ENCODE assay signal across 8 cellular contexts in genomic region chr4:56424697-56425514, GRCh38. TPM values are rescaled to one million over a fixed set of nuclear protein-coding genes. Genes with fewer than 3 reads are reported as not detected.
DNase-seq lines count a peak whose midpoint lies in the region; ATAC-seq, FAIRE-seq and TF ChIP-seq lines count a peak whose summit lies in the region.

No MANE protein-coding gene starts in this region.

- peak; percentile 19 for DNase-seq in activated naive CD4-positive, alpha-beta T cell treated with anti-CD3 and anti-CD28 coated beads, Interleukin-2, amount 50 U/mL, for 16 hours
- DNase-seq in right cardiac atrium, result no peak
- peak; percentile 84 for DNase-seq in superior temporal gyrus (ENCODE audit: extremely low spot score)
- DNase-seq in GM19238 (ENCODE audit: insufficient read length, low spot score), result no peak
- DNase-seq in NCI-H345 (lab: John Stamatoyannopoulos, UW), result no peak

- H3K27me3 ChIP-seq in right cardiac atrium (ENCODE audit: control insufficient read depth, insufficient read depth), result no peaks in the 10 kb centered on the region

- no peak overlapping the region for H3K27ac ChIP-seq in right cardiac atrium (ENCODE audit: low read length)

- peak; percentile 67 for TF ChIP-seq CTCF in LNCAP (IDR thresholded peaks at IDR 0.05)

- peak overlapping the region; percentile 48 for H3K4me3 ChIP-seq in right cardiac atrium (ENCODE audit: low read length)

- H3K9me3 ChIP-seq in right cardiac atrium (ENCODE audit: control insufficient read depth, low read length), result no peaks in the 10 kb centered on the region

- 47% methylated on average over 5 of the region's 5 CpGs for WGBS in right cardiac atrium

- ATAC-seq in right cardiac atrium (no peak), HG03439 (IDR thresholded peaks at IDR 0.05; ENCODE audit: unreplicated experiment) (no peak)

- no peaks in the 10 kb centered on the region for H3K4me1 ChIP-seq in right cardiac atrium (ENCODE audit: control insufficient read depth, insufficient read depth, low read length)

- intact Hi-C loops in right cardiac atrium (cut with DNase I), result loop anchor here in 2 of 4 donors (10.0 kb wide), 2 partner anchors 120 to 380 kb away; no protein-coding TSS in a partner anchor

- peak; percentile 70 for FAIRE-seq in G401.6 (lab: Jason Lieb, UNC)

RNA-seq across cellular contexts. Expression of gene PPAT, which starts 10.5 kb away (rescaled TPM):
- total RNA-seq in right cardiac atrium, result 1 to 10 TPM; 3.4 to 4.8 (median 4.4) TPM
- 1.2 TPM for polyA plus RNA-seq in right cardiac atrium

RNA-seq across cellular contexts. Expression of gene PAICS, which starts 11.2 kb away (rescaled TPM):
- total RNA-seq in right cardiac atrium, result 10 to 100 TPM; 23.0 to 28.7 (median 25.5) TPM
- 23.9 TPM for polyA plus RNA-seq in right cardiac atrium

RNA-seq across cellular contexts. Expression of gene AASDH, which starts 37.6 kb away (rescaled TPM):
- total RNA-seq in right cardiac atrium, result 1 to 10 TPM; 8.1 to 9.8 (median 8.5) TPM
- polyA plus RNA-seq in right cardiac atrium, result 3.0 TPM

RNA-seq across cellular contexts. Expression of gene SRP72, which starts 42.5 kb away (rescaled TPM):
- 10 to 100 TPM; 36.2 to 53.7 (median 40.5) TPM for total RNA-seq in right cardiac atrium
- 16.5 TPM for polyA plus RNA-seq in right cardiac atrium

Comparison
In these comparisons a context has a peak if more than half of its experiments do, and no peak if none do; other contexts are left out.
1. DNase-seq: peak in activated naive CD4-positive, alpha-beta T cell treated with anti-CD3 and anti-CD28 coated beads, Interleukin-2, amount 50 U/mL, for 16 hours (single experiment) and superior temporal gyrus (single experiment); none in right cardiac atrium (0 of 3), GM19238 (single experiment) and NCI-H345 (single experiment).